In genomic region chr6:163634514-163635171, GRCh38 we compare ENCODE assay signal across 19 cellular contexts.
DNase-seq lines count a peak whose midpoint lies in the region; ATAC-seq and TF ChIP-seq lines count a peak whose summit lies in the region.
"Had no signal": no experiment of that assay in that cellular context is flagged by ENCODE, and none has a peak within 500 bp of the region (broad histone marks: within the 10 kb centered on the region; RNA-seq: fewer than 3 reads in every experiment).

No MANE protein-coding gene starts in this region.

- peak overlapping the region; percentile 63; the same call in 1 of the 2 replicates for H3K27ac Mint-ChIP-seq in WTC11
- no peak overlapping the region for H3K27ac Mint-ChIP-seq in activated CD4-positive, alpha-beta T cell treated with anti-CD3 and anti-CD28 coated beads for 36 hours
- H3K27ac Mint-ChIP-seq: activated CD4-positive, alpha-beta T cell treated with anti-CD3 and anti-CD28 coated beads, Interleukin-2, amount 10 ng/mL, durations not matched to agents 24 days and 14 days; IgD-negative memory B cell; nephron; T-helper 1 cell treated with Interleukin-12 subunit alpha and Interleukin-12 subunit beta and Interleukin-4 antibody, amounts not matched to agents 30 μg/mL and 1 μg/mL, for 36 hours had no signal

- no peak for TF ChIP-seq CTCF in WTC11 (IDR thresholded peaks at IDR 0.05)

- H4K8ac ChIP-seq in neuronal stem cell (ENCODE audit: low read depth, low read length), result no peak overlapping the region

- H3K4me1 Mint-ChIP-seq in WTC11, result peaks cover 31% of the 10 kb centered on the region
- no peaks in the 10 kb centered on the region for H3K4me1 Mint-ChIP-seq in activated CD4-positive, alpha-beta T cell treated with anti-CD3 and anti-CD28 coated beads for 36 hours
- H3K4me1 Mint-ChIP-seq: activated CD4-positive, alpha-beta T cell treated with anti-CD3 and anti-CD28 coated beads, Interleukin-2, amount 10 ng/mL, durations not matched to agents 24 days and 14 days; nephron had no signal

- H3K4me1 ChIP-seq in neuronal stem cell (ENCODE audit: control insufficient read depth in 2 of 2, insufficient read depth in 1 of 2, low read depth in 1 of 2, low read length in 2 of 2), result peaks cover 0 to 4% of the 10 kb centered on the region in 2 donors
- H3K4me1 ChIP-seq: Peyer's patch had no signal

- H3K9me3 Mint-ChIP-seq in WTC11, result peaks cover 14% of the 10 kb centered on the region
- H3K9me3 Mint-ChIP-seq in activated CD4-positive, alpha-beta T cell treated with anti-CD3 and anti-CD28 coated beads for 36 hours (ENCODE audit: low read depth), result peaks cover 2% of the 10 kb centered on the region
- H3K9me3 Mint-ChIP-seq: activated CD4-positive, alpha-beta T cell treated with anti-CD3 and anti-CD28 coated beads, Interleukin-2, amount 10 ng/mL, durations not matched to agents 24 days and 14 days had no signal

- H2AFZ ChIP-seq in neuronal stem cell (ENCODE audit: low read length), result peak overlapping the region; percentile 23

- no peaks in the 10 kb centered on the region; the same call in 1 of the 2 replicates for H3K27me3 Mint-ChIP-seq in WTC11 (ENCODE audit: low read depth)
- H3K27me3 Mint-ChIP-seq in activated CD4-positive, alpha-beta T cell treated with anti-CD3 and anti-CD28 coated beads for 36 hours, result peaks cover 18% of the 10 kb centered on the region

- no peak overlapping the region for H4K91ac ChIP-seq in neuronal stem cell (ENCODE audit: low read depth, low read length, poor library complexity)

- H3K18ac ChIP-seq in neuronal stem cell (ENCODE audit: low read length), result peak overlapping the region; percentile 2

- no peak overlapping the region for H3K4ac ChIP-seq in neuronal stem cell (ENCODE audit: low read length)

- H2BK12ac ChIP-seq in neuronal stem cell (ENCODE audit: low read length), result no peak overlapping the region

- peaks cover 4 to 23% of the 10 kb centered on the region in 2 donors for H3K9me3 ChIP-seq in neuronal stem cell (replicated peaks in 1 of 2; ENCODE audit: control insufficient read depth in 2 of 2, insufficient read depth in 1 of 2, low read depth in 1 of 2, low read length in 2 of 2)

- H3K27ac ChIP-seq in neuronal stem cell (replicated peaks; ENCODE audit: low read length), result no peak overlapping the region
- H3K27ac ChIP-seq: esophagus squamous epithelium, Peyer's patch had no signal

- peaks cover 0 to 2% (median 0%) of the 10 kb centered on the region in 3 experiments for H3K27me3 ChIP-seq in neuronal stem cell (ENCODE audit: control insufficient read depth in 3 of 3, insufficient read depth in 3 of 3, low read depth in 1 of 3, low read length in 3 of 3)
- H3K27me3 ChIP-seq: Peyer's patch had no signal

- H2BK5ac ChIP-seq in neuronal stem cell (ENCODE audit: low read length), result no peak overlapping the region

- intact Hi-C loops in activated CD4-positive, alpha-beta T cell treated with anti-CD3 and anti-CD28 coated beads for 36 hours (cut with DNase I, micrococcal nuclease), result no loop called here

- peak overlapping the region; percentile 29 for H3K23ac ChIP-seq in neuronal stem cell (ENCODE audit: low read depth, low read length, poor library complexity)

- no peak overlapping the region for H3K14ac ChIP-seq in neuronal stem cell (ENCODE audit: low read length)

- peak; percentile 67 for ATAC-seq in HG02870 (IDR thresholded peaks at IDR 0.05; ENCODE audit: unreplicated experiment)
- peak; percentile 59 for ATAC-seq in WTC11
- ATAC-seq in HG03460 (IDR thresholded peaks at IDR 0.05; ENCODE audit: unreplicated experiment), result no peak
- ATAC-seq in activated CD4-positive, alpha-beta T cell treated with anti-CD3 and anti-CD28 coated beads for 36 hours, result no peak
- ATAC-seq: left ventricle myocardium superior; sciatic nerve; stimulated activated naive CD8-positive, alpha-beta T cell treated with anti-CD3 and anti-CD28 coated beads, Interleukin-15, Interleukin-2, amounts not matched to agents 100 U/mL and 50 U/mL, for 24 hours had no signal

- no peak overlapping the region for H3K4me3 ChIP-seq in neuronal stem cell (ENCODE audit: low read length in 2 of 2)
- H3K4me3 ChIP-seq: esophagus squamous epithelium, Peyer's patch had no signal

- POLR2A ChIA-PET in WTC11 (lab: Charles Lee), result no interaction called here
- POLR2A ChIA-PET in activated CD4-positive, alpha-beta T cell treated with anti-CD3 and anti-CD28 coated beads for 36 hours (lab: Charles Lee), result no interaction called here

- H3K9ac ChIP-seq in neuronal stem cell (ENCODE audit: low read depth, low read length, poor library complexity), result no peak overlapping the region

- no peak overlapping the region for H2BK120ac ChIP-seq in neuronal stem cell (ENCODE audit: low read depth, low read length)

- no peaks in the 10 kb centered on the region for H3K36me3 ChIP-seq in neuronal stem cell (replicated peaks in 1 of 2; ENCODE audit: control insufficient read depth in 2 of 2, insufficient read depth in 2 of 2, low read length in 2 of 2)
- H3K36me3 ChIP-seq: esophagus squamous epithelium, Peyer's patch had no signal

- peak overlapping the region; percentile 16 for H2BK15ac ChIP-seq in neuronal stem cell (ENCODE audit: low read length)

- H3K36me3 Mint-ChIP-seq in WTC11, result peaks cover 15% of the 10 kb centered on the region
- no peaks in the 10 kb centered on the region for H3K36me3 Mint-ChIP-seq in activated CD4-positive, alpha-beta T cell treated with anti-CD3 and anti-CD28 coated beads for 36 hours (ENCODE audit: low read depth)
- H3K36me3 Mint-ChIP-seq: IgD-negative memory B cell had no signal

- no peak overlapping the region for H3K4me3 Mint-ChIP-seq in WTC11
- H3K4me3 Mint-ChIP-seq in activated CD4-positive, alpha-beta T cell treated with anti-CD3 and anti-CD28 coated beads for 36 hours, result no peak overlapping the region
- H3K4me3 Mint-ChIP-seq: activated CD4-positive, alpha-beta T cell treated with anti-CD3 and anti-CD28 coated beads, Interleukin-2, amount 10 ng/mL, durations not matched to agents 24 days and 14 days; nephron; T-helper 1 cell treated with Interleukin-12 subunit alpha and Interleukin-12 subunit beta and Interleukin-4 antibody, amounts not matched to agents 30 μg/mL and 1 μg/mL, for 36 hours had no signal

- CTCF ChIA-PET in WTC11 (lab: Charles Lee), result interaction anchor here (1.1 kb wide), 1 partner anchor 514 kb away, joined by 3 read pairs; no protein-coding TSS in a partner anchor
- CTCF ChIA-PET in activated CD4-positive, alpha-beta T cell treated with anti-CD3 and anti-CD28 coated beads for 36 hours (lab: Charles Lee), result interaction anchor here (0.7 kb wide), 1 partner anchor 592 kb away, joined by 4 read pairs; no protein-coding TSS in a partner anchor

- no CpG with 5 or more reads among the region's 13 CpGs for WGBS in neuronal stem cell (ENCODE audit: extremely low coverage in 2 of 2, insufficient read length in 2 of 2, insufficient replicate concordance in 1 of 2), 2 donors

- H3K79me1 ChIP-seq in neuronal stem cell (ENCODE audit: low read depth, low read length), result no peaks in the 10 kb centered on the region

- H3K4me2 ChIP-seq in neuronal stem cell (ENCODE audit: insufficient read depth, low read length, poor library complexity, severe bottlenecking), result no peak overlapping the region

- no peak overlapping the region for H2AK5ac ChIP-seq in neuronal stem cell (ENCODE audit: low read depth, low read length)

- DNase-seq in NCI-H2196 treated with DMSO at 0.1 percent for 48 hours (lab: John Stamatoyannopoulos, UW; ENCODE audit: unreplicated experiment), result peak; percentile 13
- peak; percentile 24 for DNase-seq in WTC11 (ENCODE audit: low spot score)
- no peak for DNase-seq in neuronal stem cell (ENCODE audit: low spot score)
- DNase-seq in activated T-cell treated with anti-CD3 and anti-CD28 coated beads, Interleukin-2, amount 50 U/mL, for 48 hours, result no peak
- no peak for DNase-seq in activated CD4-positive, alpha-beta T cell treated with anti-CD3 and anti-CD28 coated beads for 36 hours
- DNase-seq in hepatic stellate cell (ENCODE audit: low spot score), result no peak
- DNase-seq: activated CD4-positive, alpha-beta T cell treated with anti-CD3 and anti-CD28 coated beads, Interleukin-2, amount 10 ng/mL, durations not matched to agents 24 days and 14 days; amniotic stem cell; esophagus squamous epithelium; left ventricle myocardium superior; NCI-H187 treated with DMSO at 0.1 percent for 48 hours; Peyer's patch; stimulated activated naive CD8-positive, alpha-beta T cell treated with anti-CD3 and anti-CD28 coated beads, Interleukin-15, Interleukin-2, amounts not matched to agents 100 U/mL and 50 U/mL, for 24 hours had no signal

TF ChIP-seq in WTC11, 78 proteins besides CTCF, POLR2A, EP300 and RAD21 (continues in another document):
- TF ChIP-seq HMGA2 (CRISPR knock-in tag; IDR thresholded peaks at IDR 0.05), result no peak
- no peak for TF ChIP-seq ZNF396 (CRISPR knock-in tag; IDR thresholded peaks at IDR 0.05; ENCODE audit: borderline replicate concordance)
- no peak for TF ChIP-seq NFYB (CRISPR knock-in tag; conservative IDR thresholded peaks at IDR 0.05; ENCODE audit: low read depth)
- no peak for TF ChIP-seq ARID4B (CRISPR knock-in tag; IDR thresholded peaks at IDR 0.05; ENCODE audit: borderline replicate concordance)

Comparison
In these comparisons a context has a peak if more than half of its experiments do, and no peak if none do; other contexts are left out.
1. ATAC-seq: peak in HG02870 (single experiment) and WTC11 (single experiment); none in HG03460 (single experiment) and activated CD4-positive, alpha-beta T cell treated with anti-CD3 and anti-CD28 coated beads for 36 hours (single experiment).
2. DNase-seq: peak in NCI-H2196 treated with DMSO at 0.1 percent for 48 hours (single experiment) and WTC11 (single experiment); none in neuronal stem cell (single experiment), activated T-cell treated with anti-CD3 and anti-CD28 coated beads, Interleukin-2, amount 50 U/mL, for 48 hours (0 of 2), activated CD4-positive, alpha-beta T cell treated with anti-CD3 and anti-CD28 coated beads for 36 hours (single experiment) and hepatic stellate cell (single experiment).